In the genomic region with DNA sequence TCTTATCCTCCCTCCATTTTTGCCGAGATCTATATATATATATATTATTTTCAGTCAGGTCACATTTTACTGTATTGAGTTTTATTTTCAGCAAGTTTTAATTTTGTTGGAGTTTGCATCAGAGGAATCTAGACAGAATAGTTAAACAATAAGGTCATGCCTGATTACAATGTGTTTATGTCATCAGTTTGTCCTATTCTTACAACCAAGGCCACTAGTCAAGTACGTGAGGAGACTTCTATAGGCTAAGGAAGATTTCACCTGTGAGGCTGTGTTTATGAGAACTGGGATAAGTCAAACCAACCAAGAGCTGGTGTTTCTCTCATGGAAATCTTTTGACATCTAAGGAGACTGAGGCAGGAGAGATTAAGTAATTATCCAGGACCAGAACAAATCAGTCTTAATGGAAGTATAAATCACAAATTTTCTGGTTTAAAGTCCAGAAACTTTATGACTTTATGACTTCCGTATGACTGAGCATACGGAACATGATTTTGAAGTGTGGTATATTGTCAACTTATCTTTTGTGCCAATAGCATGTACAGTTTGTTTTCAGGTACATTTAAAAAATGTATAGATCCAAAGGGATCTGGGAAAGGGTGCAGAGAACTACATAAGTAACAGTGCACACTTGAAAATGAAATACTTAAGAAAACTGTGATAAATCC, we compare ENCODE assay signal across 18 cellular contexts.
DNase-seq lines count a peak whose midpoint lies in the region; ATAC-seq, FAIRE-seq and TF ChIP-seq lines count a peak whose summit lies in the region.
"Had no signal": no experiment of that assay in that cellular context is flagged by ENCODE, and none has a peak within 500 bp of the region (broad histone marks: within the 10 kb centered on the region; RNA-seq: fewer than 3 reads in every experiment).

No MANE protein-coding gene starts in this region.

- CTCF ChIA-PET in HepG2 (lab: Yijun Ruan, JAX; ENCODE audit: low intra/inter-chr PET ratio, low total read pairs): no interaction called here

- intact Hi-C loops in HepG2 (cut with micrococcal nuclease; ENCODE audit: unreplicated experiment): no loop called here
- intact Hi-C loops in right lobe of liver (cut with DNase I): no loop called here
- intact Hi-C loops in psoas muscle (cut with DNase I): no loop called here

- no peak for DNase-seq in HepG2 (ENCODE audit: low spot score)
- DNase-seq in right lobe of liver: no peak
- DNase-seq in kidney tubule cell (ENCODE audit: low spot score): peak; percentile 12
- DNase-seq in psoas muscle: no peak
- no peak for DNase-seq in mesenteric fat pad (ENCODE audit: low spot score)
- DNase-seq: 8988T; AML-193; Caco-2; CD8-positive, alpha-beta memory T cell; DMS53; GF-D8; GOT3 had no signal

- H3K9me3 ChIP-seq in HepG2 (ENCODE audit: low read length): no peaks in the 10 kb centered on the region
- H3K9me3 ChIP-seq in right lobe of liver: no peaks in the 10 kb centered on the region
- no peaks in the 10 kb centered on the region for H3K9me3 ChIP-seq in psoas muscle
- H3K9me3 ChIP-seq: BLaER1, Caco-2, HAP-1 had no signal

- H3K27ac ChIP-seq in HepG2 (ENCODE audit: extremely low read length, insufficient read depth, low read length) (no peak overlapping the region), right lobe of liver (no peak overlapping the region), psoas muscle (peak overlapping the region; percentile 5)
- H3K27ac ChIP-seq: BLaER1 had no signal

- FAIRE-seq in HepG2 (lab: Jason Lieb, UNC): no peak
- FAIRE-seq: HTR-8/SVneo had no signal

- H3K79me2 ChIP-seq in HepG2 (ENCODE audit: insufficient read depth, low read length): no peaks in the 10 kb centered on the region

- in situ Hi-C loops in HepG2 (cut with HindIII; ENCODE audit: extremely low pct_ligation_motif_present, low pct_unique_long_range_greater_than_20kb): no loop called here

- H2AFZ ChIP-seq in HepG2 (ENCODE audit: low read length): no peak overlapping the region

- no peaks in the 10 kb centered on the region for H3K4me1 ChIP-seq in HepG2 (ENCODE audit: insufficient read depth, low read length)
- H3K4me1 ChIP-seq in right lobe of liver: no peaks in the 10 kb centered on the region
- H3K4me1 ChIP-seq in psoas muscle: peaks cover 49% of the 10 kb centered on the region
- H3K4me1 ChIP-seq: BLaER1, Caco-2, HAP-1 had no signal

- H4K20me1 ChIP-seq in HepG2 (ENCODE audit: insufficient read depth, low read length): 0 out of 2 replicates have a peak, but pooled peaks cover 2% of the 10 kb centered on the region
- H4K20me1 ChIP-seq: BLaER1 had no signal

- H3K27me3 ChIP-seq in HepG2 (ENCODE audit: control insufficient read depth in 1 of 2, insufficient read depth in 2 of 2, low read length in 2 of 2) (no peaks in the 10 kb centered on the region), right lobe of liver (no peaks in the 10 kb centered on the region), psoas muscle (ENCODE audit: insufficient read depth in 3 of 3, low read length in 2 of 3) (no peaks in the 10 kb centered on the region)
- H3K27me3 ChIP-seq: BLaER1 had no signal

- TF ChIP-seq RAD21 in HepG2 (CRISPR knock-in tag; IDR thresholded peaks at IDR 0.05): no peak

- H3K4me3 ChIP-seq in HepG2 (replicated peaks in 1 of 3; ENCODE audit: insufficient read depth in 1 of 3, low read depth in 2 of 3, low read length in 3 of 3) (no peak overlapping the region), right lobe of liver (no peak overlapping the region), psoas muscle (no peak overlapping the region)
- H3K4me3 ChIP-seq: BLaER1, HAP-1 had no signal

- H3K36me3 ChIP-seq in HepG2 (replicated peaks in 1 of 2; ENCODE audit: control insufficient read depth in 1 of 2, insufficient read depth in 2 of 2, low read length in 2 of 2): no peaks in the 10 kb centered on the region
- H3K36me3 ChIP-seq in right lobe of liver: no peaks in the 10 kb centered on the region
- no peaks in the 10 kb centered on the region for H3K36me3 ChIP-seq in psoas muscle (ENCODE audit: insufficient read depth in 1 of 2, low read depth in 1 of 2)
- H3K36me3 ChIP-seq: BLaER1, HAP-1 had no signal

- TF ChIP-seq POLR2A in HepG2 (IDR thresholded peaks at IDR 0.05; ENCODE audit: insufficient read depth in 1 of 2, low read depth in 2 of 2, low read length in 2 of 2) (no peak), right lobe of liver (IDR thresholded peaks at IDR 0.05) (no peak)

- no peak overlapping the region for H3K9ac ChIP-seq in HepG2 (ENCODE audit: insufficient read depth, low read depth, low read length)
- H3K9ac ChIP-seq: BLaER1 had no signal

- ATAC-seq in HepG2 (no peak), right lobe of liver (no peak), psoas muscle (no peak), GM18873 (IDR thresholded peaks at IDR 0.05; ENCODE audit: low FRiP score, unreplicated experiment) (no peak), HG03442 (IDR thresholded peaks at IDR 0.05; ENCODE audit: unreplicated experiment) (no peak), GM18498 (IDR thresholded peaks at IDR 0.05; ENCODE audit: unreplicated experiment) (no peak)

- TF ChIP-seq EP300 in HepG2 (IDR thresholded peaks at IDR 0.05; ENCODE audit: low read depth in 2 of 2, low read length in 2 of 2) (no peak), HepG2 (CRISPR knock-in tag; IDR thresholded peaks at IDR 0.05; ENCODE audit: borderline replicate concordance) (no peak)

- BruUV-seq in HepG2 (replicated peaks; lab: Mats Ljungman, UMichigan): no TSS peak

- WGBS in HepG2 (ENCODE audit: low lambda C conversion rate): 84% methylated on average over 4 of the region's 4 CpGs
- 88% methylated on average over 4 of the region's 4 CpGs for WGBS in right lobe of liver (ENCODE audit: insufficient coverage, low coverage, low lambda C conversion rate, missing lambda C conversion rate)
- 69 to 85% (median 78%) methylated on average over 4 of the region's 4 CpGs for WGBS in psoas muscle, 3 donors

- H3K4me2 ChIP-seq in HepG2 (ENCODE audit: low read depth, low read length): no peak overlapping the region
- H3K4me2 ChIP-seq: BLaER1 had no signal

- POLR2A ChIA-PET in HepG2 (lab: Yijun Ruan, JAX): no interaction called here

- no peak for TF ChIP-seq CTCF in HepG2 (CRISPR knock-in tag; IDR thresholded peaks at IDR 0.05)
- no peak for TF ChIP-seq CTCF in right lobe of liver (IDR thresholded peaks at IDR 0.05)
- no peak for TF ChIP-seq CTCF in psoas muscle (IDR thresholded peaks at IDR 0.05)

TF ChIP-seq in HepG2, 621 proteins besides CTCF, POLR2A, EP300 and RAD21:
- no peak for TF ChIP-seq MLLT10 (CRISPR knock-in tag; IDR thresholded peaks at IDR 0.05)
- peak; percentile 30 to 50; a peak in 2 of 4 replicates for TF ChIP-seq MAFK (conservative IDR thresholded peaks at IDR 0.05 in 1 of 2, IDR thresholded peaks at IDR 0.05 in 1 of 2; ENCODE audit: low read length in 2 of 2)
